1 cellular context compared by ENCODE assay signal in the genomic region with DNA sequence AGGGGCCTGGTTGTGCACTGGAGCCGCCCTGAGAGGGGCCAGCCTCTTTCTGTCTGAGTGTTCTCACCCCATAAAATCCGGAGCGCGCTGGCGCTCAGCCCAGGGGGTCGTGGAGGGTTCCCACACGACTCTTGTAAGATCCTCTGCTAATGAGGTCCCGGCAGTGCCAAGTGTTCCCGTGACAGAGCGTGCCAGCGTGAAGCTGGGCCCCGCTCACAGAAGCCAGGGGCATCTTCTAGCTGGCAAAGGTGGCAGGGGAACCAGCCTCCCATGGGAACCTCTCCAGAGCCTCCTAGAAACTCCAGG.
TF ChIP-seq lines count a peak whose summit lies in the region.

No MANE protein-coding gene starts in this region.

TF ChIP-seq in HEK293, 187 proteins besides CTCF, POLR2A, EP300 and RAD21 (continued from another document):
- TF ChIP-seq, protein P1, sequence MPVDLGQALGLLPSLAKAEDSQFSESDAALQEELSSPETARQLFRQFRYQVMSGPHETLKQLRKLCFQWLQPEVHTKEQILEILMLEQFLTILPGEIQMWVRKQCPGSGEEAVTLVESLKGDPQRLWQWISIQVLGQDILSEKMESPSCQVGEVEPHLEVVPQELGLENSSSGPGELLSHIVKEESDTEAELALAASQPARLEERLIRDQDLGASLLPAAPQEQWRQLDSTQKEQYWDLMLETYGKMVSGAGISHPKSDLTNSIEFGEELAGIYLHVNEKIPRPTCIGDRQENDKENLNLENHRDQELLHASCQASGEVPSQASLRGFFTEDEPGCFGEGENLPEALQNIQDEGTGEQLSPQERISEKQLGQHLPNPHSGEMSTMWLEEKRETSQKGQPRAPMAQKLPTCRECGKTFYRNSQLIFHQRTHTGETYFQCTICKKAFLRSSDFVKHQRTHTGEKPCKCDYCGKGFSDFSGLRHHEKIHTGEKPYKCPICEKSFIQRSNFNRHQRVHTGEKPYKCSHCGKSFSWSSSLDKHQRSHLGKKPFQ (tag by site-specific recombination; IDR thresholded peaks at IDR 0.05) = peak; percentile 75
- TF ChIP-seq ZNF341 (tag by site-specific recombination; IDR thresholded peaks at IDR 0.05; ENCODE audit: low read depth) (no peak), SETDB1 (IDR thresholded peaks at IDR 0.05; ENCODE audit: insufficient read length, low read length) (no peak), ZIC2 (tag by site-specific recombination; IDR thresholded peaks at IDR 0.05) (peak; percentile 65), ZNF610 (tag by site-specific recombination; IDR thresholded peaks at IDR 0.05; ENCODE audit: borderline replicate concordance) (no peak), ZBTB21 (tag by site-specific recombination; IDR thresholded peaks at IDR 0.05) (no peak), ZNF423 (tag by site-specific recombination; IDR thresholded peaks at IDR 0.05) (peak; percentile 63; the same call in 1 of the 2 replicates), ZNF394 (tag by site-specific recombination; IDR thresholded peaks at IDR 0.05; ENCODE audit: borderline replicate concordance) (no peak), ZNF510 (tag by site-specific recombination; IDR thresholded peaks at IDR 0.05; ENCODE audit: insufficient replicate concordance) (no peak), ZNF48 (tag by site-specific recombination; IDR thresholded peaks at IDR 0.05) (no peak), GLIS1 (tag by site-specific recombination; IDR thresholded peaks at IDR 0.05) (peak; percentile 77), ZNF76 (tag by site-specific recombination; IDR thresholded peaks at IDR 0.05; ENCODE audit: borderline replicate concordance, low read depth) (no peak), IKZF3 (tag by site-specific recombination; IDR thresholded peaks at IDR 0.05) (0 out of 2 replicates have a peak, but pooled peaks have one; percentile 36), ZNF560 (tag by site-specific recombination; IDR thresholded peaks at IDR 0.05; ENCODE audit: borderline replicate concordance) (no peak), ZBTB20 (tag by site-specific recombination; IDR thresholded peaks at IDR 0.05) (peak; percentile 42; the same call in 1 of the 2 replicates)
- TF ChIP-seq, protein P2, sequence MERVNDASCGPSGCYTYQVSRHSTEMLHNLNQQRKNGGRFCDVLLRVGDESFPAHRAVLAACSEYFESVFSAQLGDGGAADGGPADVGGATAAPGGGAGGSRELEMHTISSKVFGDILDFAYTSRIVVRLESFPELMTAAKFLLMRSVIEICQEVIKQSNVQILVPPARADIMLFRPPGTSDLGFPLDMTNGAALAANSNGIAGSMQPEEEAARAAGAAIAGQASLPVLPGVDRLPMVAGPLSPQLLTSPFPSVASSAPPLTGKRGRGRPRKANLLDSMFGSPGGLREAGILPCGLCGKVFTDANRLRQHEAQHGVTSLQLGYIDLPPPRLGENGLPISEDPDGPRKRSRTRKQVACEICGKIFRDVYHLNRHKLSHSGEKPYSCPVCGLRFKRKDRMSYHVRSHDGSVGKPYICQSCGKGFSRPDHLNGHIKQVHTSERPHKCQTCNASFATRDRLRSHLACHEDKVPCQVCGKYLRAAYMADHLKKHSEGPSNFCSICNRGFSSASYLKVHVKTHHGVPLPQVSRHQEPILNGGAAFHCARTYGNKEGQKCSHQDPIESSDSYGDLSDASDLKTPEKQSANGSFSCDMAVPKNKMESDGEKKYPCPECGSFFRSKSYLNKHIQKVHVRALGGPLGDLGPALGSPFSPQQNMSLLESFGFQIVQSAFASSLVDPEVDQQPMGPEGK (tag by site-specific recombination; IDR thresholded peaks at IDR 0.05) = no peak
- TF ChIP-seq, protein P3, sequence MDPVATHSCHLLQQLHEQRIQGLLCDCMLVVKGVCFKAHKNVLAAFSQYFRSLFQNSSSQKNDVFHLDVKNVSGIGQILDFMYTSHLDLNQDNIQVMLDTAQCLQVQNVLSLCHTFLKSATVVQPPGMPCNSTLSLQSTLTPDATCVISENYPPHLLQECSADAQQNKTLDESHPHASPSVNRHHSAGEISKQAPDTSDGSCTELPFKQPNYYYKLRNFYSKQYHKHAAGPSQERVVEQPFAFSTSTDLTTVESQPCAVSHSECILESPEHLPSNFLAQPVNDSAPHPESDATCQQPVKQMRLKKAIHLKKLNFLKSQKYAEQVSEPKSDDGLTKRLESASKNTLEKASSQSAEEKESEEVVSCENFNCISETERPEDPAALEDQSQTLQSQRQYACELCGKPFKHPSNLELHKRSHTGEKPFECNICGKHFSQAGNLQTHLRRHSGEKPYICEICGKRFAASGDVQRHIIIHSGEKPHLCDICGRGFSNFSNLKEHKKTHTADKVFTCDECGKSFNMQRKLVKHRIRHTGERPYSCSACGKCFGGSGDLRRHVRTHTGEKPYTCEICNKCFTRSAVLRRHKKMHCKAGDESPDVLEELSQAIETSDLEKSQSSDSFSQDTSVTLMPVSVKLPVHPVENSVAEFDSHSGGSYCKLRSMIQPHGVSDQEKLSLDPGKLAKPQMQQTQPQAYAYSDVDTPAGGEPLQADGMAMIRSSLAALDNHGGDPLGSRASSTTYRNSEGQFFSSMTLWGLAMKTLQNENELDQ (tag by site-specific recombination; IDR thresholded peaks at IDR 0.05; ENCODE audit: low read depth) = no peak
- TF ChIP-seq, protein P4, sequence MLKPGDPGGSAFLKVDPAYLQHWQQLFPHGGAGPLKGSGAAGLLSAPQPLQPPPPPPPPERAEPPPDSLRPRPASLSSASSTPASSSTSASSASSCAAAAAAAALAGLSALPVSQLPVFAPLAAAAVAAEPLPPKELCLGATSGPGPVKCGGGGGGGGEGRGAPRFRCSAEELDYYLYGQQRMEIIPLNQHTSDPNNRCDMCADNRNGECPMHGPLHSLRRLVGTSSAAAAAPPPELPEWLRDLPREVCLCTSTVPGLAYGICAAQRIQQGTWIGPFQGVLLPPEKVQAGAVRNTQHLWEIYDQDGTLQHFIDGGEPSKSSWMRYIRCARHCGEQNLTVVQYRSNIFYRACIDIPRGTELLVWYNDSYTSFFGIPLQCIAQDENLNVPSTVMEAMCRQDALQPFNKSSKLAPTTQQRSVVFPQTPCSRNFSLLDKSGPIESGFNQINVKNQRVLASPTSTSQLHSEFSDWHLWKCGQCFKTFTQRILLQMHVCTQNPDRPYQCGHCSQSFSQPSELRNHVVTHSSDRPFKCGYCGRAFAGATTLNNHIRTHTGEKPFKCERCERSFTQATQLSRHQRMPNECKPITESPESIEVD (tag by site-specific recombination; IDR thresholded peaks at IDR 0.05) = no peak
- TF ChIP-seq, protein P5, sequence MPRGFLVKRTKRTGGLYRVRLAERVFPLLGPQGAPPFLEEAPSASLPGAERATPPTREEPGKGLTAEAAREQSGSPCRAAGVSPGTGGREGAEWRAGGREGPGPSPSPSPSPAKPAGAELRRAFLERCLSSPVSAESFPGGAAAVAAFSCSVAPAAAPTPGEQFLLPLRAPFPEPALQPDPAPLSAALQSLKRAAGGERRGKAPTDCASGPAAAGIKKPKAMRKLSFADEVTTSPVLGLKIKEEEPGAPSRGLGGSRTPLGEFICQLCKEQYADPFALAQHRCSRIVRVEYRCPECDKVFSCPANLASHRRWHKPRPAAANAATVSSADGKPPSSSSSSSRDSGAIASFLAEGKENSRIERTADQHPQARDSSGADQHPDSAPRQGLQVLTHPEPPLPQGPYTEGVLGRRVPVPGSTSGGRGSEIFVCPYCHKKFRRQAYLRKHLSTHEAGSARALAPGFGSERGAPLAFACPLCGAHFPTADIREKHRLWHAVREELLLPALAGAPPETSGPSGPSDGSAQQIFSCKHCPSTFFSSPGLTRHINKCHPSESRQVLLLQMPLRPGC (tag by site-specific recombination; IDR thresholded peaks at IDR 0.05) = no peak
- TF ChIP-seq, protein P6, sequence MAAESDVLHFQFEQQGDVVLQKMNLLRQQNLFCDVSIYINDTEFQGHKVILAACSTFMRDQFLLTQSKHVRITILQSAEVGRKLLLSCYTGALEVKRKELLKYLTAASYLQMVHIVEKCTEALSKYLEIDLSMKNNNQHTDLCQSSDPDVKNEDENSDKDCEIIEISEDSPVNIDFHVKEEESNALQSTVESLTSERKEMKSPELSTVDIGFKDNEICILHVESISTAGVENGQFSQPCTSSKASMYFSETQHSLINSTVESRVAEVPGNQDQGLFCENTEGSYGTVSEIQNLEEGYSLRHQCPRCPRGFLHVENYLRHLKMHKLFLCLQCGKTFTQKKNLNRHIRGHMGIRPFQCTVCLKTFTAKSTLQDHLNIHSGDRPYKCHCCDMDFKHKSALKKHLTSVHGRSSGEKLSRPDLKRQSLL (tag by site-specific recombination; IDR thresholded peaks at IDR 0.05) = no peak
